1 cellular context compared by ENCODE assay signal in genomic region chr7:2165610-2166594, GRCh38.
TF ChIP-seq lines count a peak whose summit lies in the region.

No MANE protein-coding gene starts in this region.

TF ChIP-seq in GM12878, 131 proteins besides CTCF, POLR2A, EP300 and RAD21 (continued from another document):
- TF ChIP-seq ZBTB33 (IDR thresholded peaks at IDR 0.05) (no peak), ZBTB11 (CRISPR knock-in tag; IDR thresholded peaks at IDR 0.05) (no peak), MXI1 (IDR thresholded peaks at IDR 0.05; ENCODE audit: low read depth, low read length) (peak; percentile 65), KDM1A (IDR thresholded peaks at IDR 0.05; ENCODE audit: borderline replicate concordance) (no peak), EZH2 (IDR thresholded peaks at IDR 0.05; ENCODE audit: borderline replicate concordance, control insufficient read depth, low read depth, low read length) (no peak), YBX1 (IDR thresholded peaks at IDR 0.05) (no peak), EED (IDR thresholded peaks at IDR 0.05; ENCODE audit: low read depth) (peak; percentile 58), FOS (IDR thresholded peaks at IDR 0.05; ENCODE audit: borderline replicate concordance, extremely low read depth, insufficient read length) (no peak), CBFB (IDR thresholded peaks at IDR 0.05; ENCODE audit: low read depth) (peak; percentile 92), BMI1 (IDR thresholded peaks at IDR 0.05; ENCODE audit: borderline replicate concordance) (peak; percentile 70; the same call in 1 of the 2 replicates), BHLHE40 (IDR thresholded peaks at IDR 0.05; ENCODE audit: borderline replicate concordance in 1 of 2, low read depth in 2 of 2, low read length in 1 of 2) (peak; percentile 75 to 92), RFX5 (IDR thresholded peaks at IDR 0.05; ENCODE audit: low read depth, low read length) (no peak), BCL3 (IDR thresholded peaks at IDR 0.05; ENCODE audit: borderline replicate concordance, insufficient read depth, low read depth, low read length, poor library complexity, severe bottlenecking) (peak; percentile 61), MTA3 (IDR thresholded peaks at IDR 0.05; ENCODE audit: borderline replicate concordance, low read length) (no peak), POLR2AphosphoS5 (IDR thresholded peaks at IDR 0.05; ENCODE audit: low read length) (no peak), WRNIP1 (IDR thresholded peaks at IDR 0.05; ENCODE audit: borderline replicate concordance, low read depth, low read length) (no peak)
TF ChIP-seq in GM12878: peak in this region for 49.
